ENCODE assay signal across 1 cellular context in the genomic region with DNA sequence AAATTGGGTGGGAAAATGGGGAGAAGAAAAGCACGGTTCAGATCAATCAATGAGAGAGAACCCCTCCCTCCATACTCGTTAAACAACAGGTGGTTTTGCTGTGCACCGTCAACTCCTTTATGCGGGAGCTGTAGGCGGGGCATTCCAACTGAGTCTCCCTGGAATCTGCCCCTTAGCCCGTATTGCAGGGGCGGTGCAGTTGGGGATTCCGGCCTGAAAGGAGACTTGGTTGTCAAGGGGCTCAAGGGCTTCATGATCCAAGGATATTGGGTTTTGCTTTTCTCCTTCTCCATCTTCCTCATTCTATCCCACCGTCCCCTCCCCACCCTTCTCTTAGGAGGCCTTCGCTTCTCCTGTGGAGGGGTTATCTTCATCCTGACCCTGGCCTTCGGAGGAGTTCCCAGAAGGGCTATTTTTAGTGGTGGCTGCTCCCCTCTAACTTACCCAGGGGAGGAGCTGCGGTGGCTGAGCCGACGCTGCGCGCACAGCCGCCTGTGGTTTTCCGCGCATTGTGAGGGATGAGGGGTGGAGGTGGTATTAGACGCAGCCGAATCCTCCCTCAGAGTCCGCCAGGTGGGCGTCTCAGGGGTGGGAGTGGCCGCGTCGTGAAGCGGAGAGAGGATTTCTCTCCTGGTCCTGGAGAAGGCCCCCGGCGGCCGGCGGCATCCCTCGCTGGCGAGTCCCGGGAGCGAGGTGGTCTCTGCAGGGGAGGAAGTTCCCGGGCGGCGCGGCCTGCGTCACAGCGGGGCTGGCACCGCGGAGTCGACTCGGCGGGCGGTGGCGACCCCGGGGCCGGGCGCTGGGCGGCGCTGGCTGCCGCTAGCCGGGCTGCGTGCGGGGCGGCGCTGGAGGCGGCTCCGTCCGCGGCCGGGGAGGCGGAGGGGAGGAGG.
TF ChIP-seq lines count a peak whose summit lies in the region.

No MANE protein-coding gene starts in this region.

TF ChIP-seq in K562, 482 proteins besides CTCF, POLR2A, EP300 and RAD21 (continued from another document and continues in another):
- TF ChIP-seq, protein P1, sequence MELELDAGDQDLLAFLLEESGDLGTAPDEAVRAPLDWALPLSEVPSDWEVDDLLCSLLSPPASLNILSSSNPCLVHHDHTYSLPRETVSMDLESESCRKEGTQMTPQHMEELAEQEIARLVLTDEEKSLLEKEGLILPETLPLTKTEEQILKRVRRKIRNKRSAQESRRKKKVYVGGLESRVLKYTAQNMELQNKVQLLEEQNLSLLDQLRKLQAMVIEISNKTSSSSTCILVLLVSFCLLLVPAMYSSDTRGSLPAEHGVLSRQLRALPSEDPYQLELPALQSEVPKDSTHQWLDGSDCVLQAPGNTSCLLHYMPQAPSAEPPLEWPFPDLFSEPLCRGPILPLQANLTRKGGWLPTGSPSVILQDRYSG (tag; conservative IDR thresholded peaks at IDR 0.05; ENCODE audit: low read depth) = no peak
- TF ChIP-seq SMARCC2 (IDR thresholded peaks at IDR 0.05; ENCODE audit: low read depth) (no peak), CBFA2T2 (conservative IDR thresholded peaks at IDR 0.05) (no peak), TCF7 (IDR thresholded peaks at IDR 0.05; ENCODE audit: borderline replicate concordance) (no peak), RFX5 (IDR thresholded peaks at IDR 0.05; ENCODE audit: low read depth, low read length) (no peak), ZNF263 (CRISPR knock-in tag; IDR thresholded peaks at IDR 0.05; ENCODE audit: borderline replicate concordance) (peak; percentile 51; the same call in 1 of the 2 replicates), ATF1 (CRISPR knock-in tag; IDR thresholded peaks at IDR 0.05) (no peak), ATF1 (tag; IDR thresholded peaks at IDR 0.05) (peak; percentile 78), GATAD2B (IDR thresholded peaks at IDR 0.05; ENCODE audit: borderline replicate concordance) (peak; percentile 81; the same call in 1 of the 2 replicates), GABPA (tag; conservative IDR thresholded peaks at IDR 0.05; ENCODE audit: low read depth) (no peak), ZNF184 (CRISPR knock-in tag; IDR thresholded peaks at IDR 0.05) (no peak), ZBTB7A (IDR thresholded peaks at IDR 0.05; ENCODE audit: borderline replicate concordance, control insufficient read depth, low read depth, low read length) (no peak; the same call in 1 of the 2 replicates), ZNF717 (CRISPR knock-in tag; IDR thresholded peaks at IDR 0.05) (no peak), FOXK1 (CRISPR knock-in tag; IDR thresholded peaks at IDR 0.05; ENCODE audit: borderline replicate concordance) (no peak), PHTF2 (CRISPR knock-in tag; IDR thresholded peaks at IDR 0.05) (no peak), FOXP1 (CRISPR knock-in tag; IDR thresholded peaks at IDR 0.05) (peak; percentile 30; the same call in 1 of the 2 replicates), ZC3H8 (IDR thresholded peaks at IDR 0.05) (no peak), SREBF2 (CRISPR knock-in tag; IDR thresholded peaks at IDR 0.05) (no peak), FOXK2 (conservative IDR thresholded peaks at IDR 0.05 in 1 of 2, IDR thresholded peaks at IDR 0.05 in 1 of 2; ENCODE audit: low read depth in 2 of 2) (no peak), IFI16 (CRISPR knock-in tag; IDR thresholded peaks at IDR 0.05) (no peak), SNIP1 (IDR thresholded peaks at IDR 0.05; ENCODE audit: low read depth) (no peak), THRAP3 (IDR thresholded peaks at IDR 0.05; ENCODE audit: borderline replicate concordance) (no peak), KLF13 (tag; IDR thresholded peaks at IDR 0.05; ENCODE audit: borderline replicate concordance, low read depth) (0 out of 2 replicates have a peak, but pooled peaks have one; percentile 31), NR2C2 (CRISPR knock-in tag; IDR thresholded peaks at IDR 0.05) (no peak), NR2C2 (tag; IDR thresholded peaks at IDR 0.05) (peak; percentile 27; the same call in 1 of the 2 replicates), SNRNP70 (optimal IDR thresholded peaks at IDR 0.05; ENCODE audit: low read depth, low read length) (no peak), SAFB (IDR thresholded peaks at IDR 0.05; ENCODE audit: borderline replicate concordance, low read depth, low read length) (no peak), SOX6 (IDR thresholded peaks at IDR 0.05) (peak; percentile 25; the same call in 1 of the 2 replicates), ATF7 (IDR thresholded peaks at IDR 0.05) (peak; percentile 17; the same call in 1 of the 2 replicates), ZNF3 (CRISPR knock-in tag; IDR thresholded peaks at IDR 0.05) (no peak), ETV5 (CRISPR knock-in tag; IDR thresholded peaks at IDR 0.05; ENCODE audit: low read depth) (no peak; the same call in 1 of the 2 replicates), ZNF780A (CRISPR knock-in tag; IDR thresholded peaks at IDR 0.05) (no peak), ZNF143 (CRISPR knock-in tag; IDR thresholded peaks at IDR 0.05) (no peak), ZFPM2 (CRISPR knock-in tag; IDR thresholded peaks at IDR 0.05) (no peak), HDAC1 (IDR thresholded peaks at IDR 0.05) (no peak)
- TF ChIP-seq, protein P2, sequence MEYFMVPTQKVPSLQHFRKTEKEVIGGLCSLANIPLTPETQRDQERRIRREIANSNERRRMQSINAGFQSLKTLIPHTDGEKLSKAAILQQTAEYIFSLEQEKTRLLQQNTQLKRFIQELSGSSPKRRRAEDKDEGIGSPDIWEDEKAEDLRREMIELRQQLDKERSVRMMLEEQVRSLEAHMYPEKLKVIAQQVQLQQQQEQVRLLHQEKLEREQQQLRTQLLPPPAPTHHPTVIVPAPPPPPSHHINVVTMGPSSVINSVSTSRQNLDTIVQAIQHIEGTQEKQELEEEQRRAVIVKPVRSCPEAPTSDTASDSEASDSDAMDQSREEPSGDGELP (CRISPR knock-in tag; IDR thresholded peaks at IDR 0.05; ENCODE audit: borderline replicate concordance) = peak; percentile 39; the same call in 1 of the 2 replicates
- TF ChIP-seq, protein P3, sequence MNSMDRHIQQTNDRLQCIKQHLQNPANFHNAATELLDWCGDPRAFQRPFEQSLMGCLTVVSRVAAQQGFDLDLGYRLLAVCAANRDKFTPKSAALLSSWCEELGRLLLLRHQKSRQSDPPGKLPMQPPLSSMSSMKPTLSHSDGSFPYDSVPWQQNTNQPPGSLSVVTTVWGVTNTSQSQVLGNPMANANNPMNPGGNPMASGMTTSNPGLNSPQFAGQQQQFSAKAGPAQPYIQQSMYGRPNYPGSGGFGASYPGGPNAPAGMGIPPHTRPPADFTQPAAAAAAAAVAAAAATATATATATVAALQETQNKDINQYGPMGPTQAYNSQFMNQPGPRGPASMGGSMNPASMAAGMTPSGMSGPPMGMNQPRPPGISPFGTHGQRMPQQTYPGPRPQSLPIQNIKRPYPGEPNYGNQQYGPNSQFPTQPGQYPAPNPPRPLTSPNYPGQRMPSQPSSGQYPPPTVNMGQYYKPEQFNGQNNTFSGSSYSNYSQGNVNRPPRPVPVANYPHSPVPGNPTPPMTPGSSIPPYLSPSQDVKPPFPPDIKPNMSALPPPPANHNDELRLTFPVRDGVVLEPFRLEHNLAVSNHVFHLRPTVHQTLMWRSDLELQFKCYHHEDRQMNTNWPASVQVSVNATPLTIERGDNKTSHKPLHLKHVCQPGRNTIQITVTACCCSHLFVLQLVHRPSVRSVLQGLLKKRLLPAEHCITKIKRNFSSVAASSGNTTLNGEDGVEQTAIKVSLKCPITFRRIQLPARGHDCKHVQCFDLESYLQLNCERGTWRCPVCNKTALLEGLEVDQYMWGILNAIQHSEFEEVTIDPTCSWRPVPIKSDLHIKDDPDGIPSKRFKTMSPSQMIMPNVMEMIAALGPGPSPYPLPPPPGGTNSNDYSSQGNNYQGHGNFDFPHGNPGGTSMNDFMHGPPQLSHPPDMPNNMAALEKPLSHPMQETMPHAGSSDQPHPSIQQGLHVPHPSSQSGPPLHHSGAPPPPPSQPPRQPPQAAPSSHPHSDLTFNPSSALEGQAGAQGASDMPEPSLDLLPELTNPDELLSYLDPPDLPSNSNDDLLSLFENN (IDR thresholded peaks at IDR 0.05; ENCODE audit: low read depth in 2 of 2, low read length in 2 of 2) = no peak
- TF ChIP-seq, protein P4, sequence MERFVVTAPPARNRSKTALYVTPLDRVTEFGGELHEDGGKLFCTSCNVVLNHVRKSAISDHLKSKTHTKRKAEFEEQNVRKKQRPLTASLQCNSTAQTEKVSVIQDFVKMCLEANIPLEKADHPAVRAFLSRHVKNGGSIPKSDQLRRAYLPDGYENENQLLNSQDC (CRISPR knock-in tag; IDR thresholded peaks at IDR 0.05) = no peak
- TF ChIP-seq, protein P5, sequence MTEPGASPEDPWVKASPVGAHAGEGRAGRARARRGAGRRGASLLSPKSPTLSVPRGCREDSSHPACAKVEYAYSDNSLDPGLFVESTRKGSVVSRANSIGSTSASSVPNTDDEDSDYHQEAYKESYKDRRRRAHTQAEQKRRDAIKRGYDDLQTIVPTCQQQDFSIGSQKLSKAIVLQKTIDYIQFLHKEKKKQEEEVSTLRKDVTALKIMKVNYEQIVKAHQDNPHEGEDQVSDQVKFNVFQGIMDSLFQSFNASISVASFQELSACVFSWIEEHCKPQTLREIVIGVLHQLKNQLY (CRISPR knock-in tag; conservative IDR thresholded peaks at IDR 0.05) = no peak
- TF ChIP-seq, protein P6, sequence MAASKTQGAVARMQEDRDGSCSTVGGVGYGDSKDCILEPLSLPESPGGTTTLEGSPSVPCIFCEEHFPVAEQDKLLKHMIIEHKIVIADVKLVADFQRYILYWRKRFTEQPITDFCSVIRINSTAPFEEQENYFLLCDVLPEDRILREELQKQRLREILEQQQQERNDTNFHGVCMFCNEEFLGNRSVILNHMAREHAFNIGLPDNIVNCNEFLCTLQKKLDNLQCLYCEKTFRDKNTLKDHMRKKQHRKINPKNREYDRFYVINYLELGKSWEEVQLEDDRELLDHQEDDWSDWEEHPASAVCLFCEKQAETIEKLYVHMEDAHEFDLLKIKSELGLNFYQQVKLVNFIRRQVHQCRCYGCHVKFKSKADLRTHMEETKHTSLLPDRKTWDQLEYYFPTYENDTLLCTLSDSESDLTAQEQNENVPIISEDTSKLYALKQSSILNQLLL (CRISPR knock-in tag; IDR thresholded peaks at IDR 0.05; ENCODE audit: borderline replicate concordance) = no peak
- TF ChIP-seq, protein P7, sequence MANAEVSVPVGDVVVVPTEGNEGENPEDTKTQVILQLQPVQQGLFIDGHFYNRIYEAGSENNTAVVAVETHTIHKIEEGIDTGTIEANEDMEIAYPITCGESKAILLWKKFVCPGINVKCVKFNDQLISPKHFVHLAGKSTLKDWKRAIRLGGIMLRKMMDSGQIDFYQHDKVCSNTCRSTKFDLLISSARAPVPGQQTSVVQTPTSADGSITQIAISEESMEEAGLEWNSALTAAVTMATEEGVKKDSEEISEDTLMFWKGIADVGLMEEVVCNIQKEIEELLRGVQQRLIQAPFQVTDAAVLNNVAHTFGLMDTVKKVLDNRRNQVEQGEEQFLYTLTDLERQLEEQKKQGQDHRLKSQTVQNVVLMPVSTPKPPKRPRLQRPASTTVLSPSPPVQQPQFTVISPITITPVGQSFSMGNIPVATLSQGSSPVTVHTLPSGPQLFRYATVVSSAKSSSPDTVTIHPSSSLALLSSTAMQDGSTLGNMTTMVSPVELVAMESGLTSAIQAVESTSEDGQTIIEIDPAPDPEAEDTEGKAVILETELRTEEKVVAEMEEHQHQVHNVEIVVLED (CRISPR knock-in tag; IDR thresholded peaks at IDR 0.05) = no peak
- TF ChIP-seq, protein P8, sequence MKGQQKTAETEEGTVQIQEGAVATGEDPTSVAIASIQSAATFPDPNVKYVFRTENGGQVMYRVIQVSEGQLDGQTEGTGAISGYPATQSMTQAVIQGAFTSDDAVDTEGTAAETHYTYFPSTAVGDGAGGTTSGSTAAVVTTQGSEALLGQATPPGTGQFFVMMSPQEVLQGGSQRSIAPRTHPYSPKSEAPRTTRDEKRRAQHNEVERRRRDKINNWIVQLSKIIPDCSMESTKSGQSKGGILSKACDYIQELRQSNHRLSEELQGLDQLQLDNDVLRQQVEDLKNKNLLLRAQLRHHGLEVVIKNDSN (CRISPR knock-in tag; IDR thresholded peaks at IDR 0.05) = no peak
- TF ChIP-seq, protein P9, sequence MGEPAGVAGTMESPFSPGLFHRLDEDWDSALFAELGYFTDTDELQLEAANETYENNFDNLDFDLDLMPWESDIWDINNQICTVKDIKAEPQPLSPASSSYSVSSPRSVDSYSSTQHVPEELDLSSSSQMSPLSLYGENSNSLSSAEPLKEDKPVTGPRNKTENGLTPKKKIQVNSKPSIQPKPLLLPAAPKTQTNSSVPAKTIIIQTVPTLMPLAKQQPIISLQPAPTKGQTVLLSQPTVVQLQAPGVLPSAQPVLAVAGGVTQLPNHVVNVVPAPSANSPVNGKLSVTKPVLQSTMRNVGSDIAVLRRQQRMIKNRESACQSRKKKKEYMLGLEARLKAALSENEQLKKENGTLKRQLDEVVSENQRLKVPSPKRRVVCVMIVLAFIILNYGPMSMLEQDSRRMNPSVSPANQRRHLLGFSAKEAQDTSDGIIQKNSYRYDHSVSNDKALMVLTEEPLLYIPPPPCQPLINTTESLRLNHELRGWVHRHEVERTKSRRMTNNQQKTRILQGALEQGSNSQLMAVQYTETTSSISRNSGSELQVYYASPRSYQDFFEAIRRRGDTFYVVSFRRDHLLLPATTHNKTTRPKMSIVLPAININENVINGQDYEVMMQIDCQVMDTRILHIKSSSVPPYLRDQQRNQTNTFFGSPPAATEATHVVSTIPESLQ (CRISPR knock-in tag; IDR thresholded peaks at IDR 0.05) = no peak
- TF ChIP-seq, protein P10, sequence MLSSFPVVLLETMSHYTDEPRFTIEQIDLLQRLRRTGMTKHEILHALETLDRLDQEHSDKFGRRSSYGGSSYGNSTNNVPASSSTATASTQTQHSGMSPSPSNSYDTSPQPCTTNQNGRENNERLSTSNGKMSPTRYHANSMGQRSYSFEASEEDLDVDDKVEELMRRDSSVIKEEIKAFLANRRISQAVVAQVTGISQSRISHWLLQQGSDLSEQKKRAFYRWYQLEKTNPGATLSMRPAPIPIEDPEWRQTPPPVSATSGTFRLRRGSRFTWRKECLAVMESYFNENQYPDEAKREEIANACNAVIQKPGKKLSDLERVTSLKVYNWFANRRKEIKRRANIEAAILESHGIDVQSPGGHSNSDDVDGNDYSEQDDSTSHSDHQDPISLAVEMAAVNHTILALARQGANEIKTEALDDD (IDR thresholded peaks at IDR 0.05) = no peak
- TF ChIP-seq, protein P11, sequence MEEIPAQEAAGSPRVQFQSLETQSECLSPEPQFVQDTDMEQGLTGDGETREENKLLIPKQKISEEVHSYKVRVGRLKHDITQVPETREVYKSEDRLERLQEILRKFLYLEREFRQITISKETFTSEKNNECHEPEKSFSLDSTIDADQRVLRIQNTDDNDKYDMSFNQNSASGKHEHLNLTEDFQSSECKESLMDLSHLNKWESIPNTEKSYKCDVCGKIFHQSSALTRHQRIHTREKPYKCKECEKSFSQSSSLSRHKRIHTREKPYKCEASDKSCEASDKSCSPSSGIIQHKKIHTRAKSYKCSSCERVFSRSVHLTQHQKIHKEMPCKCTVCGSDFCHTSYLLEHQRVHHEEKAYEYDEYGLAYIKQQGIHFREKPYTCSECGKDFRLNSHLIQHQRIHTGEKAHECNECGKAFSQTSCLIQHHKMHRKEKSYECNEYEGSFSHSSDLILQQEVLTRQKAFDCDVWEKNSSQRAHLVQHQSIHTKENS (CRISPR knock-in tag; IDR thresholded peaks at IDR 0.05) = no peak
- TF ChIP-seq, protein P12, sequence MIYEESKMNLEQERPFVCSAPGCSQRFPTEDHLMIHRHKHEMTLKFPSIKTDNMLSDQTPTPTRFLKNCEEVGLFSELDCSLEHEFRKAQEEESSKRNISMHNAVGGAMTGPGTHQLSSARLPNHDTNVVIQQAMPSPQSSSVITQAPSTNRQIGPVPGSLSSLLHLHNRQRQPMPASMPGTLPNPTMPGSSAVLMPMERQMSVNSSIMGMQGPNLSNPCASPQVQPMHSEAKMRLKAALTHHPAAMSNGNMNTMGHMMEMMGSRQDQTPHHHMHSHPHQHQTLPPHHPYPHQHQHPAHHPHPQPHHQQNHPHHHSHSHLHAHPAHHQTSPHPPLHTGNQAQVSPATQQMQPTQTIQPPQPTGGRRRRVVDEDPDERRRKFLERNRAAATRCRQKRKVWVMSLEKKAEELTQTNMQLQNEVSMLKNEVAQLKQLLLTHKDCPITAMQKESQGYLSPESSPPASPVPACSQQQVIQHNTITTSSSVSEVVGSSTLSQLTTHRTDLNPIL (CRISPR knock-in tag; IDR thresholded peaks at IDR 0.05) = no peak
